Comparison of ENCODE assay signal across 9 cellular contexts in the genomic region with DNA sequence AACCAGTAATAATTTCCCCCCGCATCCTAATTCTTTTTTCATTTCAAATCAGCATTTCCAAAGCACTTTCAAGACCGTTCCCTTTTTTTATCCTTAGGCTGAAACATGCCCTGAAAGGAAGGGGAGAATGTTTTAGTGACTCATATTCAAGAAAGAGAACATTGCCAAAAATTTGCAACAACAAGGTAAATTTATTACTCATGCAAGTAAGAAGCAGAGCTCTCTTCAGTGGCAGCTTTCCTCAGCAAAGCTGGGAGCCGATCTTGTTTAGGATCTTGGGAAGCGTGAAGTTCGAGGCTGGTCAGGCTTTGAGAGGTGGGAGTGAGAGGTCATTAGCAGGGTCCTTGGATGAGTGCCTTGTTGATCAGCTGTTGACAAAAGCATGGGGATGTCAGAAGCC.
DNase-seq lines count a peak whose midpoint lies in the region; ATAC-seq, FAIRE-seq and TF ChIP-seq lines count a peak whose summit lies in the region.
"Had no signal": no experiment of that assay in that cellular context is flagged by ENCODE, and none has a peak within 500 bp of the region (broad histone marks: within the 10 kb centered on the region; RNA-seq: fewer than 3 reads in every experiment).

No MANE protein-coding gene starts in this region.

- H2AFZ ChIP-seq in astrocyte (ENCODE audit: low read depth, low read length), result peak overlapping the region; percentile 24

- peak overlapping the region; percentile 82 for H3K4me2 ChIP-seq in astrocyte (ENCODE audit: low read length)

- peaks cover 61% of the 10 kb centered on the region for H4K20me1 ChIP-seq in astrocyte (ENCODE audit: insufficient read depth, low read length)

- H3K79me2 ChIP-seq in astrocyte (ENCODE audit: insufficient read depth, low read length), result peaks cover 81% of the 10 kb centered on the region

- H3K9me3 ChIP-seq in astrocyte (ENCODE audit: insufficient read depth, low read depth, low read length), result no peaks in the 10 kb centered on the region

- peak; percentile 23 for FAIRE-seq in astrocyte (lab: Jason Lieb, UNC)

- H3K4me1 ChIP-seq in astrocyte (ENCODE audit: insufficient read depth, low read length) (peaks cover 19% of the 10 kb centered on the region), urinary bladder (ENCODE audit: insufficient read depth) (peaks cover 1% of the 10 kb centered on the region)

- peaks cover 17% of the 10 kb centered on the region for H3K4me1 Mint-ChIP-seq in astrocyte (ENCODE audit: low read depth, unreplicated experiment)

- no peaks in the 10 kb centered on the region for H3K36me3 ChIP-seq in astrocyte (ENCODE audit: insufficient read depth, low read length)
- H3K36me3 ChIP-seq in urinary bladder (ENCODE audit: insufficient read depth), result no peaks in the 10 kb centered on the region

- H3K27ac ChIP-seq in HL-60 (replicated peaks) (peak overlapping the region; percentile 11; the same call in 1 of the 2 replicates), astrocyte (ENCODE audit: low read depth, low read length) (peak overlapping the region; percentile 81), urinary bladder (ENCODE audit: low read depth) (peak overlapping the region; percentile 60)

- 40% methylated on average over 5 of the region's 5 CpGs for WGBS in urinary bladder

- H3K36me3 Mint-ChIP-seq in astrocyte (ENCODE audit: low read depth, unreplicated experiment), result peaks cover 3% of the 10 kb centered on the region

- no peak overlapping the region for H3K4me3 ChIP-seq in HL-60 (replicated peaks; ENCODE audit: insufficient read depth, low read length)
- H3K4me3 ChIP-seq in astrocyte (ENCODE audit: insufficient read depth, low read depth, low read length), result peak overlapping the region; percentile 42
- H3K4me3 ChIP-seq in urinary bladder (ENCODE audit: low read depth, low read length), result no peak overlapping the region

- H3K4me3 Mint-ChIP-seq in astrocyte (ENCODE audit: unreplicated experiment), result no peak overlapping the region
- H3K4me3 Mint-ChIP-seq: activated CD4-positive, alpha-beta T cell treated with anti-CD3 and anti-CD28 coated beads for 36 hours had no signal

- H3K9ac ChIP-seq in astrocyte (ENCODE audit: low read length), result peak overlapping the region; percentile 66

- peak overlapping the region; percentile 16 for H3K27ac Mint-ChIP-seq in astrocyte (ENCODE audit: unreplicated experiment)
- H3K27ac Mint-ChIP-seq: activated CD4-positive, alpha-beta T cell treated with anti-CD3 and anti-CD28 coated beads for 36 hours had no signal

- ATAC-seq in HG02981 (IDR thresholded peaks at IDR 0.05; ENCODE audit: unreplicated experiment) (no peak), GM18909 (IDR thresholded peaks at IDR 0.05; ENCODE audit: poor library complexity, unreplicated experiment) (no peak)
- ATAC-seq: activated CD4-positive, alpha-beta T cell treated with anti-CD3 and anti-CD28 coated beads for 36 hours had no signal

- peak in 1 of 2 experiments; percentile 34 for DNase-seq in HL-60 (ENCODE audit: low read depth in 1 of 2, low spot score in 1 of 2)
- peak; percentile 89 for DNase-seq in astrocyte (ENCODE audit: low read depth)
- peak; percentile 20 for DNase-seq in glomerular endothelial cell (ENCODE audit: extremely low read depth, low read depth, low spot score)
- DNase-seq in NCI-H187 (lab: John Stamatoyannopoulos, UW), result no peak
- DNase-seq: activated CD4-positive, alpha-beta T cell treated with anti-CD3 and anti-CD28 coated beads for 36 hours; NCI-H1105 had no signal

- H3K27me3 ChIP-seq in HL-60 (ENCODE audit: insufficient read depth, poor library complexity, severe bottlenecking) (no peaks in the 10 kb centered on the region), astrocyte (ENCODE audit: insufficient read depth, low read length) (no peaks in the 10 kb centered on the region)

- no peaks in the 10 kb centered on the region for H3K9me3 Mint-ChIP-seq in astrocyte (ENCODE audit: unreplicated experiment)

- no peaks in the 10 kb centered on the region for H3K27me3 Mint-ChIP-seq in astrocyte (ENCODE audit: low read depth, unreplicated experiment)
- H3K27me3 Mint-ChIP-seq: activated CD4-positive, alpha-beta T cell treated with anti-CD3 and anti-CD28 coated beads for 36 hours had no signal

- TF ChIP-seq CTCF in HL-60 (IDR thresholded peaks at IDR 0.05; ENCODE audit: insufficient read depth, low read length) (no peak), astrocyte (IDR thresholded peaks at IDR 0.05; ENCODE audit: insufficient read depth, low read depth, low read length) (no peak)

Comparison
In these comparisons a context has a peak if more than half of its experiments do, and no peak if none do; other contexts are left out.
1. DNase-seq: peak in astrocyte (single experiment) and glomerular endothelial cell (single experiment); none in NCI-H187 (0 of 2).
2. H3K27ac ChIP-seq: peak in every context shown above with its lines; median percentile 81 in astrocyte; 60 in urinary bladder; 11 in HL-60.